1 cellular context compared by ENCODE assay signal in the genomic region with DNA sequence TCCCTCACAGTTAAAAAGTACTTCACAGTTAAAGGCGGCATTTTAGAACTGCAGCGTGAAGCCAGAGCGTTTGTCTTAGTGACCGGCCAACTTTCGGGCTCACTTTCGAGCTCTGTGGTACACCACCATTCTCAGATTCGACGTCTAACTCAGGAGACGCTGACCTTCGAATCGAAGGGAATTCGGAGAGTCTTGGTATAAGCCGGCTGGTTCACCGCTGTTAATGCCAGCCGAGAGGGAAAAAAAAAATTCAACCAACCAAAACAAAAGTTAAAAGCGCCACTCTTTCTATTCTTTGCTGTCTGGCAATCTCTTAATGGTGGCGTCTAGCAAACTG.
TF ChIP-seq lines count a peak whose summit lies in the region.

No MANE protein-coding gene starts in this region.

TF ChIP-seq in K562, 482 proteins besides CTCF, POLR2A, EP300 and RAD21 (continued from another document):
- TF ChIP-seq, protein P1, sequence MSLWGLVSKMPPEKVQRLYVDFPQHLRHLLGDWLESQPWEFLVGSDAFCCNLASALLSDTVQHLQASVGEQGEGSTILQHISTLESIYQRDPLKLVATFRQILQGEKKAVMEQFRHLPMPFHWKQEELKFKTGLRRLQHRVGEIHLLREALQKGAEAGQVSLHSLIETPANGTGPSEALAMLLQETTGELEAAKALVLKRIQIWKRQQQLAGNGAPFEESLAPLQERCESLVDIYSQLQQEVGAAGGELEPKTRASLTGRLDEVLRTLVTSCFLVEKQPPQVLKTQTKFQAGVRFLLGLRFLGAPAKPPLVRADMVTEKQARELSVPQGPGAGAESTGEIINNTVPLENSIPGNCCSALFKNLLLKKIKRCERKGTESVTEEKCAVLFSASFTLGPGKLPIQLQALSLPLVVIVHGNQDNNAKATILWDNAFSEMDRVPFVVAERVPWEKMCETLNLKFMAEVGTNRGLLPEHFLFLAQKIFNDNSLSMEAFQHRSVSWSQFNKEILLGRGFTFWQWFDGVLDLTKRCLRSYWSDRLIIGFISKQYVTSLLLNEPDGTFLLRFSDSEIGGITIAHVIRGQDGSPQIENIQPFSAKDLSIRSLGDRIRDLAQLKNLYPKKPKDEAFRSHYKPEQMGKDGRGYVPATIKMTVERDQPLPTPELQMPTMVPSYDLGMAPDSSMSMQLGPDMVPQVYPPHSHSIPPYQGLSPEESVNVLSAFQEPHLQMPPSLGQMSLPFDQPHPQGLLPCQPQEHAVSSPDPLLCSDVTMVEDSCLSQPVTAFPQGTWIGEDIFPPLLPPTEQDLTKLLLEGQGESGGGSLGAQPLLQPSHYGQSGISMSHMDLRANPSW (CRISPR knock-in tag; IDR thresholded peaks at IDR 0.05), result no peak
- TF ChIP-seq NBN (IDR thresholded peaks at IDR 0.05; ENCODE audit: low read depth) (0 out of 2 replicates have a peak, but pooled peaks have one; percentile 26), ZNF146 (CRISPR knock-in tag; IDR thresholded peaks at IDR 0.05; ENCODE audit: unreplicated experiment) (no peak), GTF2A2 (tag; IDR thresholded peaks at IDR 0.05) (no peak), HNRNPL (IDR thresholded peaks at IDR 0.05; ENCODE audit: low read depth, low read length) (no peak), ZNF436 (CRISPR knock-in tag; IDR thresholded peaks at IDR 0.05) (no peak), DNMT1 (IDR thresholded peaks at IDR 0.05) (no peak), STAT5B (CRISPR knock-in tag; IDR thresholded peaks at IDR 0.05) (no peak), POLR3G (IDR thresholded peaks at IDR 0.05; ENCODE audit: extremely low read depth, insufficient read length, insufficient replicate concordance) (no peak), ZNF699 (CRISPR knock-in tag; IDR thresholded peaks at IDR 0.05; ENCODE audit: insufficient replicate concordance) (no peak), SMARCE1 (IDR thresholded peaks at IDR 0.05) (peak; percentile 55; the same call in 1 of the 2 replicates), PTTG1 (tag; IDR thresholded peaks at IDR 0.05; ENCODE audit: low read depth) (no peak), MYC (IDR thresholded peaks at IDR 0.05; ENCODE audit: low read depth, low read length) (no peak), MYC (CRISPR knock-in tag; IDR thresholded peaks at IDR 0.05; ENCODE audit: borderline replicate concordance, low read depth) (no peak), NCOA1 (IDR thresholded peaks at IDR 0.05; ENCODE audit: low read depth) (no peak), PHF20 (IDR thresholded peaks at IDR 0.05; ENCODE audit: partially characterized antibody) (no peak), RUNX1 (IDR thresholded peaks at IDR 0.05; ENCODE audit: low read depth) (no peak), ZNF217 (CRISPR knock-in tag; IDR thresholded peaks at IDR 0.05) (no peak), EGR1 (conservative IDR thresholded peaks at IDR 0.05) (no peak), ZNF77 (CRISPR knock-in tag; IDR thresholded peaks at IDR 0.05) (no peak)
- TF ChIP-seq, protein P2, sequence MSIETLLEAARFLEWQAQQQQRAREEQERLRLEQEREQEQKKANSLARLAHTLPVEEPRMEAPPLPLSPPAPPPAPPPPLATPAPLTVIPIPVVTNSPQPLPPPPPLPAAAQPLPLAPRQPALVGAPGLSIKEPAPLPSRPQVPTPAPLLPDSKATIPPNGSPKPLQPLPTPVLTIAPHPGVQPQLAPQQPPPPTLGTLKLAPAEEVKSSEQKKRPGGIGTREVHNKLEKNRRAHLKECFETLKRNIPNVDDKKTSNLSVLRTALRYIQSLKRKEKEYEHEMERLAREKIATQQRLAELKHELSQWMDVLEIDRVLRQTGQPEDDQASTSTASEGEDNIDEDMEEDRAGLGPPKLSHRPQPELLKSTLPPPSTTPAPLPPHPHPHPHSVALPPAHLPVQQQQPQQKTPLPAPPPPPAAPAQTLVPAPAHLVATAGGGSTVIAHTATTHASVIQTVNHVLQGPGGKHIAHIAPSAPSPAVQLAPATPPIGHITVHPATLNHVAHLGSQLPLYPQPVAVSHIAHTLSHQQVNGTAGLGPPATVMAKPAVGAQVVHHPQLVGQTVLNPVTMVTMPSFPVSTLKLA (conservative IDR thresholded peaks at IDR 0.05), result no peak
- TF ChIP-seq, protein P3, sequence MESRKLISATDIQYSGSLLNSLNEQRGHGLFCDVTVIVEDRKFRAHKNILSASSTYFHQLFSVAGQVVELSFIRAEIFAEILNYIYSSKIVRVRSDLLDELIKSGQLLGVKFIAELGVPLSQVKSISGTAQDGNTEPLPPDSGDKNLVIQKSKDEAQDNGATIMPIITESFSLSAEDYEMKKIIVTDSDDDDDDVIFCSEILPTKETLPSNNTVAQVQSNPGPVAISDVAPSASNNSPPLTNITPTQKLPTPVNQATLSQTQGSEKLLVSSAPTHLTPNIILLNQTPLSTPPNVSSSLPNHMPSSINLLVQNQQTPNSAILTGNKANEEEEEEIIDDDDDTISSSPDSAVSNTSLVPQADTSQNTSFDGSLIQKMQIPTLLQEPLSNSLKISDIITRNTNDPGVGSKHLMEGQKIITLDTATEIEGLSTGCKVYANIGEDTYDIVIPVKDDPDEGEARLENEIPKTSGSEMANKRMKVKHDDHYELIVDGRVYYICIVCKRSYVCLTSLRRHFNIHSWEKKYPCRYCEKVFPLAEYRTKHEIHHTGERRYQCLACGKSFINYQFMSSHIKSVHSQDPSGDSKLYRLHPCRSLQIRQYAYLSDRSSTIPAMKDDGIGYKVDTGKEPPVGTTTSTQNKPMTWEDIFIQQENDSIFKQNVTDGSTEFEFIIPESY (CRISPR knock-in tag; IDR thresholded peaks at IDR 0.05), result 0 out of 2 replicates have a peak, but pooled peaks have one; percentile 12
- TF ChIP-seq, protein P4, sequence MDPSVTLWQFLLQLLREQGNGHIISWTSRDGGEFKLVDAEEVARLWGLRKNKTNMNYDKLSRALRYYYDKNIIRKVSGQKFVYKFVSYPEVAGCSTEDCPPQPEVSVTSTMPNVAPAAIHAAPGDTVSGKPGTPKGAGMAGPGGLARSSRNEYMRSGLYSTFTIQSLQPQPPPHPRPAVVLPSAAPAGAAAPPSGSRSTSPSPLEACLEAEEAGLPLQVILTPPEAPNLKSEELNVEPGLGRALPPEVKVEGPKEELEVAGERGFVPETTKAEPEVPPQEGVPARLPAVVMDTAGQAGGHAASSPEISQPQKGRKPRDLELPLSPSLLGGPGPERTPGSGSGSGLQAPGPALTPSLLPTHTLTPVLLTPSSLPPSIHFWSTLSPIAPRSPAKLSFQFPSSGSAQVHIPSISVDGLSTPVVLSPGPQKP (CRISPR knock-in tag; IDR thresholded peaks at IDR 0.05), result no peak
- TF ChIP-seq, protein P5, sequence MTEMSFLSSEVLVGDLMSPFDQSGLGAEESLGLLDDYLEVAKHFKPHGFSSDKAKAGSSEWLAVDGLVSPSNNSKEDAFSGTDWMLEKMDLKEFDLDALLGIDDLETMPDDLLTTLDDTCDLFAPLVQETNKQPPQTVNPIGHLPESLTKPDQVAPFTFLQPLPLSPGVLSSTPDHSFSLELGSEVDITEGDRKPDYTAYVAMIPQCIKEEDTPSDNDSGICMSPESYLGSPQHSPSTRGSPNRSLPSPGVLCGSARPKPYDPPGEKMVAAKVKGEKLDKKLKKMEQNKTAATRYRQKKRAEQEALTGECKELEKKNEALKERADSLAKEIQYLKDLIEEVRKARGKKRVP (CRISPR knock-in tag; IDR thresholded peaks at IDR 0.05), result no peak
